9 cellular contexts compared by ENCODE assay signal in the genomic region with DNA sequence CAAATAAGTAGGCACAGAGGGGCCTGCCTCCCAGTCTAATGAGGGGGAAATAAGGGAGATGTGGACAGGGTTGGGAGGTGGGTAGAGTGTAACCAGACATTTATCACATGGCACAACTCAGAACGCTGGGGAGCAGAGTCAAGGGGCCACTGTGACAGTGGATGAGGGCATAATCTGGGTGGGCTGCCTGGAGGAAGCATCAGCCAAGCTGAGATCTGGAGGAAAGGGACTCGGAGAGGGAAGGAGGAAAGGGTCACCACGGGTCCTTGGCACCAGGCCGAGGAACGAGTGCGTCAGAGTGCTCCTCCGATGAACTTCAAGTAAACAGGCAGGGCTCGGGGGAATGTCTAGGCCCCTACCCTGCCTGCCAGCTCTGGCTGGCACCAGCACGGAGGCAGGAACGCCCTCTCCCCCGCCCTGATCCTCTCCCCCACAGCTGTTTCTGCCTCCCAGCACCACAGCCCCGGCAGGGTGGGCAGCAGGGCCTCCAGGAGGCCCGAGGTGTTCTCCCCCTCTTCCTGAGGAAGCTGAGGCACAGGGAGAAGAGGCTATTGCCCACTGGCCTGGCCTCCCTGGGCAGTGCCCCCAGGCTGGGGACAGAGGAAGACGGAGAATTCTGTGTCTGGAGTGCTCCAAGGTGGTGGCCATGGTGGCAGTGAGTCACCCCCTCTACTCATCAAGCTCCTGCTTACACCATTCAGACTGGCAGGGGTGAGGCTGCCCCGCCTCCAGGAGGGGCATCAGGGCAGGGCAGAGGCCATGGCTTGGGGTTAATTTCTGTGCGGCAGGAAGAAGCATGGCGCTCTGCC. TPM values are rescaled to one million over a fixed set of nuclear protein-coding genes. Genes with fewer than 3 reads are reported as not detected.
DNase-seq lines count a peak whose midpoint lies in the region; ATAC-seq and TF ChIP-seq lines count a peak whose summit lies in the region.
"Had no signal": no experiment of that assay in that cellular context is flagged by ENCODE, and none has a peak within 500 bp of the region (broad histone marks: within the 10 kb centered on the region; RNA-seq: fewer than 3 reads in every experiment).

No MANE protein-coding gene starts in this region.

- H3K27ac Mint-ChIP-seq in HFFc6 = peak overlapping the region; percentile 97
- no peak overlapping the region for H3K27ac Mint-ChIP-seq in immature natural killer cell

- H3K36me3 Mint-ChIP-seq in HFFc6 (ENCODE audit: low read depth) (peaks cover 5% of the 10 kb centered on the region), immature natural killer cell (no peaks in the 10 kb centered on the region)

- TF ChIP-seq CTCF in HFFc6 (IDR thresholded peaks at IDR 0.05) = no peak

- ATAC-seq in stimulated activated naive CD8-positive, alpha-beta T cell treated with anti-CD3 and anti-CD28 coated beads, Interleukin-15, Interleukin-2, amounts not matched to agents 100 U/mL and 50 U/mL, for 24 hours = peak; percentile 29
- no peak for ATAC-seq in GM18858 (IDR thresholded peaks at IDR 0.05; ENCODE audit: unreplicated experiment)

- peaks cover 16% of the 10 kb centered on the region for H3K27me3 Mint-ChIP-seq in HFFc6 (ENCODE audit: insufficient read depth)
- peaks cover 0 to 2% (median 1%) of the 10 kb centered on the region in 3 donors for H3K27me3 Mint-ChIP-seq in immature natural killer cell (ENCODE audit: low read depth in 3 of 3)

- no peaks in the 10 kb centered on the region for H3K9me3 Mint-ChIP-seq in HFFc6
- no peaks in the 10 kb centered on the region for H3K9me3 Mint-ChIP-seq in immature natural killer cell

- H3K4me1 Mint-ChIP-seq in HFFc6 (ENCODE audit: low read depth) (peaks cover 71% of the 10 kb centered on the region), immature natural killer cell (peaks cover 11 to 23% of the 10 kb centered on the region in 2 donors)

- DNase-seq in HFFc6 (peak; percentile 53), SW 1271 (lab: John Stamatoyannopoulos, UW) (peak; percentile 87 to 88), fibroblast of the conjunctiva (ENCODE audit: low read depth) (peak; percentile 69), immature natural killer cell (no peak), DMS153 (lab: John Stamatoyannopoulos, UW) (no peak), COR-L47 (lab: John Stamatoyannopoulos, UW) (no peak)
- DNase-seq in stimulated activated naive CD8-positive, alpha-beta T cell treated with anti-CD3 and anti-CD28 coated beads, Interleukin-15, Interleukin-2, amounts not matched to agents 100 U/mL and 50 U/mL, for 24 hours = no peak
- DNase-seq: SHP77 treated with DMSO at 0.1 percent for 48 hours had no signal

- H3K4me3 Mint-ChIP-seq in HFFc6 (peak overlapping the region; percentile 78), immature natural killer cell (no peak overlapping the region)

RNA-seq across cellular contexts. Expression of a gene that starts 4.2 kb away (rescaled TPM):
- total RNA-seq in HFFc6 (2021; fragmentation: NEBNext Ultra II Directional; extraction: Animal tissue kit (Norgen Biotek cat#: 25700)) = 10 to 100 TPM; 29.5 to 47.4 (median 43.4) TPM
- 1 to 10 TPM in 2 of 3 donors, not detected in 1; 3.4 to 3.8 TPM for polyA plus RNA-seq in immature natural killer cell

RNA-seq across cellular contexts. Expression of a gene that starts 10.5 kb away (rescaled TPM):
- total RNA-seq in HFFc6 (2021; fragmentation: NEBNext Ultra II Directional; extraction: Animal tissue kit (Norgen Biotek cat#: 25700)) = 10 to 100 TPM; 17.2 to 23.0 (median 19.9) TPM
- polyA plus RNA-seq in immature natural killer cell = 10 to 100 TPM; 29.7 to 42.7 (median 38.6) TPM

RNA-seq across cellular contexts. Expression of a gene that starts 16.1 kb away (rescaled TPM):
- 100 to 1,000 TPM; 221 to 236 (median 223) TPM for total RNA-seq in HFFc6 (2021; fragmentation: NEBNext Ultra II Directional; extraction: Animal tissue kit (Norgen Biotek cat#: 25700))
- 100 to 1,000 TPM; 204 to 258 (median 215) TPM for polyA plus RNA-seq in immature natural killer cell

RNA-seq across cellular contexts. Expression of a gene that starts 24.5 kb away (rescaled TPM):
- 100 to 1,000 TPM; 113 to 150 (median 131) TPM for total RNA-seq in HFFc6 (2021; fragmentation: NEBNext Ultra II Directional; extraction: Animal tissue kit (Norgen Biotek cat#: 25700))
- 100 to 1,000 TPM in 1 of 3 donors, 10 to 100 TPM in 2; 93.0 to 132 (median 93.3) TPM for polyA plus RNA-seq in immature natural killer cell

Comparison
In these comparisons a context has a peak if more than half of its experiments do, and no peak if none do; other contexts are left out.
1. DNase-seq: peak in HFFc6 (single experiment), SW 1271 (2 of 2) and fibroblast of the conjunctiva (single experiment); none in stimulated activated naive CD8-positive, alpha-beta T cell treated with anti-CD3 and anti-CD28 coated beads, Interleukin-15, Interleukin-2, amounts not matched to agents 100 U/mL and 50 U/mL, for 24 hours (single experiment), immature natural killer cell (0 of 3), DMS153 (single experiment) and COR-L47 (single experiment).